20 cellular contexts compared by ENCODE assay signal in genomic region chr13:50309872-50310594, GRCh38.
DNase-seq lines count a peak whose midpoint lies in the region; ATAC-seq and TF ChIP-seq lines count a peak whose summit lies in the region.
"Had no signal": no experiment of that assay in that cellular context is flagged by ENCODE, and none has a peak within 500 bp of the region (broad histone marks: within the 10 kb centered on the region; RNA-seq: fewer than 3 reads in every experiment).

No MANE protein-coding gene starts in this region.

- no peak overlapping the region for H3K9ac ChIP-seq in mesendoderm (ENCODE audit: low read length)

- H4K5ac ChIP-seq in mesendoderm (ENCODE audit: low read length), result no peak overlapping the region

- peak; percentile 74 for ATAC-seq in activated CD8-positive, alpha-beta T cell treated with anti-CD3 and anti-CD28 coated beads for 36 hours
- ATAC-seq in GM18505 (IDR thresholded peaks at IDR 0.05; ENCODE audit: unreplicated experiment), result no peak
- ATAC-seq: activated CD4-positive, CD25-positive, alpha-beta regulatory T cell treated with anti-CD3 and anti-CD28 coated beads, Interleukin-2, amount 50 U/mL, for 24 hours; sciatic nerve had no signal

- peaks cover 0 to 6% (median 0%) of the 10 kb centered on the region in 8 donors for H3K9me3 Mint-ChIP-seq in CD4-positive, alpha-beta memory T cell
- no peaks in the 10 kb centered on the region for H3K9me3 Mint-ChIP-seq in activated CD8-positive, alpha-beta T cell treated with anti-CD3 and anti-CD28 coated beads for 36 hours

- H3K36me3 ChIP-seq in CD4-positive, alpha-beta memory T cell (ENCODE audit: insufficient read depth, low read length), result no peaks in the 10 kb centered on the region
- H3K36me3 ChIP-seq in mesendoderm (ENCODE audit: control insufficient read depth, insufficient read depth, low read length) (no peaks in the 10 kb centered on the region), OCI-LY7 (ENCODE audit: insufficient read depth, low read length) (no peaks in the 10 kb centered on the region)
- H3K36me3 ChIP-seq: ovary had no signal

- no peak for TF ChIP-seq CTCF in activated CD8-positive, alpha-beta T cell treated with anti-CD3 and anti-CD28 coated beads for 36 hours (IDR thresholded peaks at IDR 0.05)
- no peak for TF ChIP-seq CTCF in OCI-LY7 (conservative IDR thresholded peaks at IDR 0.05; ENCODE audit: low read length)

- no peak for DNase-seq in CD4-positive, alpha-beta memory T cell
- peak; percentile 70 for DNase-seq in Jurkat, Clone E6-1 (ENCODE audit: low read depth, low spot score)
- no peak for DNase-seq in activated CD8-positive, alpha-beta T cell treated with anti-CD3 and anti-CD28 coated beads for 36 hours
- DNase-seq in mesendoderm (peak; percentile 60), OCI-LY7 (ENCODE audit: low spot score) (no peak), NCI-H1417 treated with DMSO at 0.1 percent for 48 hours (lab: John Stamatoyannopoulos, UW) (no peak)
- DNase-seq: activated effector memory CD4-positive, alpha-beta T cell treated with Interleukin-2 at 50 U/mL for 16 hours; amniotic stem cell; caudate nucleus; DMS 273 treated with DMSO at 0.1 percent for 48 hours; effector CD4-positive, alpha-beta T cell; islet precursor cell; NCI-H1048; NCI-H526; ovary; SIG-M5 had no signal

- H2BK15ac ChIP-seq in mesendoderm (replicated peaks; ENCODE audit: low read depth), result no peak overlapping the region

- H3K79me1 ChIP-seq in mesendoderm (ENCODE audit: low read length), result no peaks in the 10 kb centered on the region

- no peak overlapping the region for H3K18ac ChIP-seq in mesendoderm (ENCODE audit: low read length)

- CTCF ChIA-PET in CD4-positive, alpha-beta memory T cell (lab: Charles Lee; ENCODE audit: partially characterized antibody), result interaction anchor here (0.7 kb wide), 1 partner anchor 333 kb away, joined by 3 read pairs; no protein-coding TSS in a partner anchor
- CTCF ChIA-PET in activated CD8-positive, alpha-beta T cell treated with anti-CD3 and anti-CD28 coated beads for 36 hours (lab: Charles Lee), result interaction anchor here (1.2 kb wide), 1 partner anchor 16 kb away, joined by 4 read pairs; no protein-coding TSS in a partner anchor
- CTCF ChIA-PET in OCI-LY7 (lab: Charles Lee; ENCODE audit: unreplicated experiment), result no interaction called here

- no peak overlapping the region for H3K23ac ChIP-seq in mesendoderm (ENCODE audit: low read length)

- no peaks in the 10 kb centered on the region for H3K36me3 Mint-ChIP-seq in CD4-positive, alpha-beta memory T cell
- H3K36me3 Mint-ChIP-seq in activated CD8-positive, alpha-beta T cell treated with anti-CD3 and anti-CD28 coated beads for 36 hours (ENCODE audit: low read depth), result no peaks in the 10 kb centered on the region

- BruUV-seq in OCI-LY7 (replicated peaks; lab: Mats Ljungman, UMichigan), result no TSS peak

- peaks cover 19% of the 10 kb centered on the region for H3K4me1 ChIP-seq in CD4-positive, alpha-beta memory T cell (ENCODE audit: insufficient read depth, low read length)
- H3K4me1 ChIP-seq in mesendoderm (ENCODE audit: control insufficient read depth, low read depth, low read length), result no peaks in the 10 kb centered on the region
- peaks cover 7% of the 10 kb centered on the region for H3K4me1 ChIP-seq in OCI-LY7 (ENCODE audit: insufficient read depth, low read length, poor library complexity, severe bottlenecking)

- no peaks in the 10 kb centered on the region for H3K27me3 ChIP-seq in CD4-positive, alpha-beta memory T cell (ENCODE audit: insufficient read depth, low read length)
- H3K27me3 ChIP-seq in mesendoderm (ENCODE audit: insufficient read depth, low read length, poor library complexity), result no peaks in the 10 kb centered on the region
- H3K27me3 ChIP-seq: ovary had no signal

- no peak overlapping the region for H4K8ac ChIP-seq in mesendoderm (ENCODE audit: low read depth, low read length)

- no peak overlapping the region for H2AK5ac ChIP-seq in mesendoderm (ENCODE audit: low read length)

- no peak overlapping the region for H3K27ac ChIP-seq in CD4-positive, alpha-beta memory T cell (ENCODE audit: low read depth, low read length)
- H3K27ac ChIP-seq in mesendoderm (ENCODE audit: low read depth, low read length) (no peak overlapping the region), OCI-LY7 (ENCODE audit: low read depth, low read length, poor library complexity, severe bottlenecking) (no peak overlapping the region)
- H3K27ac ChIP-seq: ovary had no signal

- no peaks in the 10 kb centered on the region for H3K27me3 Mint-ChIP-seq in CD4-positive, alpha-beta memory T cell
- H3K27me3 Mint-ChIP-seq in activated CD8-positive, alpha-beta T cell treated with anti-CD3 and anti-CD28 coated beads for 36 hours, result peaks cover 2% of the 10 kb centered on the region

- POLR2A ChIA-PET in CD4-positive, alpha-beta memory T cell (lab: Charles Lee; ENCODE audit: partially characterized antibody), result interaction anchor here (1.0 to 1.6 kb wide), 2 partner anchors 13 to 186 kb away, joined by 3 to 5 read pairs; no protein-coding TSS in a partner anchor
- POLR2A ChIA-PET in activated CD8-positive, alpha-beta T cell treated with anti-CD3 and anti-CD28 coated beads for 36 hours (lab: Charles Lee), result no interaction called here
- POLR2A ChIA-PET in OCI-LY7 (lab: Charles Lee), result interaction anchor here (0.9 to 2.4 kb wide), 5 partner anchors 8 to 46 kb away, joined by 3 to 6 read pairs (median 4); no protein-coding TSS in a partner anchor

- H3K4ac ChIP-seq in mesendoderm (ENCODE audit: low read depth, low read length), result no peak overlapping the region

- H3K9me2 ChIP-seq in OCI-LY7 (ENCODE audit: insufficient read depth, low read length), result no peaks in the 10 kb centered on the region

- H3K79me2 ChIP-seq in mesendoderm (ENCODE audit: control insufficient read depth, insufficient read depth, low read length) (no peaks in the 10 kb centered on the region), OCI-LY7 (ENCODE audit: insufficient read depth, low read depth, low read length) (no peaks in the 10 kb centered on the region)

- H2BK5ac ChIP-seq in mesendoderm (ENCODE audit: low read length), result no peak overlapping the region

- H3K9me3 ChIP-seq in CD4-positive, alpha-beta memory T cell (ENCODE audit: control insufficient read depth in 1 of 2, low read length in 2 of 2), result no peaks in the 10 kb centered on the region
- H3K9me3 ChIP-seq in OCI-LY7 (ENCODE audit: low read length), result peaks cover 5% of the 10 kb centered on the region; the same call in 1 of the 2 replicates
- H3K9me3 ChIP-seq: ovary had no signal

- no peak overlapping the region for H3K4me3 ChIP-seq in CD4-positive, alpha-beta memory T cell (ENCODE audit: low read length in 2 of 2)
- H3K4me3 ChIP-seq in Jurkat, Clone E6-1 (ENCODE audit: low read length), result peak overlapping the region; percentile 11; the same call in 1 of the 2 replicates
- H3K4me3 ChIP-seq in mesendoderm (ENCODE audit: low read length) (no peak overlapping the region), OCI-LY7 (ENCODE audit: low read depth, low read length, poor library complexity, severe bottlenecking) (no peak overlapping the region)
- H3K4me3 ChIP-seq: lung, ovary had no signal

- WGBS in mesendoderm (ENCODE audit: extremely low coverage, insufficient coverage, low lambda C conversion rate), result no CpG with 5 or more reads among the region's 7 CpGs

- peak overlapping the region; percentile 0 to 81 (median 74) for H3K4me3 Mint-ChIP-seq in CD4-positive, alpha-beta memory T cell
- no peak overlapping the region for H3K4me3 Mint-ChIP-seq in activated CD8-positive, alpha-beta T cell treated with anti-CD3 and anti-CD28 coated beads for 36 hours

- no peak for TF ChIP-seq POLR2A in GM18505 (IDR thresholded peaks at IDR 0.05; ENCODE audit: borderline replicate concordance, extremely low read depth, insufficient read depth, insufficient read length)

- H3K27ac Mint-ChIP-seq in CD4-positive, alpha-beta memory T cell, result peak overlapping the region in 5 of 7 donors; percentile 1 to 77 (median 54)
- no peak overlapping the region for H3K27ac Mint-ChIP-seq in activated CD8-positive, alpha-beta T cell treated with anti-CD3 and anti-CD28 coated beads for 36 hours

- intact Hi-C loops in CD4-positive, alpha-beta memory T cell (cut with micrococcal nuclease), result no loop called here
- intact Hi-C loops in activated CD8-positive, alpha-beta T cell treated with anti-CD3 and anti-CD28 coated beads for 36 hours (cut with micrococcal nuclease), result no loop called here
- intact Hi-C loops in OCI-LY7 (cut with micrococcal nuclease; ENCODE audit: unreplicated experiment), result loop anchor here (5.0 kb wide), 1 partner anchor 77 kb away; no protein-coding TSS in a partner anchor

- H2AFZ ChIP-seq in OCI-LY7 (ENCODE audit: low read length), result no peak overlapping the region

- peaks cover 20 to 37% (median 21%) of the 10 kb centered on the region in 4 donors for H3K4me1 Mint-ChIP-seq in CD4-positive, alpha-beta memory T cell
- H3K4me1 Mint-ChIP-seq in activated CD8-positive, alpha-beta T cell treated with anti-CD3 and anti-CD28 coated beads for 36 hours (ENCODE audit: low read depth), result peaks cover 18% of the 10 kb centered on the region

- H3K4me2 ChIP-seq in mesendoderm (ENCODE audit: low read length) (no peak overlapping the region), OCI-LY7 (ENCODE audit: low read length) (no peak overlapping the region)

- no peaks in the 10 kb centered on the region for H4K20me1 ChIP-seq in OCI-LY7 (ENCODE audit: insufficient read depth, low read length)

- no peak overlapping the region for H3K56ac ChIP-seq in mesendoderm (ENCODE audit: low read length)

- H2BK120ac ChIP-seq in mesendoderm (ENCODE audit: low read depth, low read length), result no peak overlapping the region

Comparison
In these comparisons a context has a peak if more than half of its experiments do, and no peak if none do; other contexts are left out.
1. DNase-seq: peak in Jurkat, Clone E6-1 (single experiment) and mesendoderm (single experiment); none in CD4-positive, alpha-beta memory T cell (0 of 5), activated CD8-positive, alpha-beta T cell treated with anti-CD3 and anti-CD28 coated beads for 36 hours (single experiment), OCI-LY7 (single experiment) and NCI-H1417 treated with DMSO at 0.1 percent for 48 hours (single experiment).